30 cellular contexts compared by ENCODE assay signal in genomic region chr1:157096881-157097280, GRCh38. TPM values are rescaled to one million over a fixed set of nuclear protein-coding genes. Genes with fewer than 3 reads are reported as not detected.
"Had no signal": no experiment of that assay in that cellular context is flagged by ENCODE, and none has a peak within 500 bp of the region (broad histone marks: within the 10 kb centered on the region; RNA-seq: fewer than 3 reads in every experiment).

No MANE protein-coding gene starts in this region.

- H3K4me3 ChIP-seq: esophagus muscularis mucosa, gastrocnemius medialis had no signal

- H3K9me3 ChIP-seq: esophagus muscularis mucosa, gastrocnemius medialis had no signal

- H3K36me3 ChIP-seq: brain microvascular endothelial cell, esophagus muscularis mucosa, gastrocnemius medialis had no signal

- ATAC-seq: activated naive CD4-positive, alpha-beta T cell treated with anti-CD3 and anti-CD28 coated beads, Interleukin-2, amount 50 U/mL, for 72 hours; activated T-cell treated with anti-CD3 and anti-CD28 coated beads, Interleukin-2, amount 50 U/mL, for 72 hours; effector memory CD8-positive, alpha-beta T cell; foreskin keratinocyte; gastrocnemius medialis; T-helper 17 cell; WTC11 had no signal

- DNase-seq: activated CD4-positive, alpha-beta memory T cell treated with anti-CD3 and anti-CD28 coated beads, Interleukin-2, amount 10 ng/mL, durations not matched to agents 7 days and 5 days; activated CD4-positive, alpha-beta T cell treated with anti-CD3 and anti-CD28 coated beads for 1 hour; activated CD4-positive, alpha-beta T cell treated with anti-CD3 and anti-CD28 coated beads for 4 hours; activated CD4-positive, alpha-beta T cell treated with anti-CD3 and anti-CD28 coated beads, Interleukin-2, amount 10 ng/mL, durations not matched to agents 7 days and 5 days; activated CD4-positive, alpha-beta T cell treated with anti-CD3 and anti-CD28 coated beads, Interleukin-2, amount 50 U/mL, for 4 hours; activated CD8-positive, alpha-beta memory T cell treated with anti-CD3 and anti-CD28 coated beads, Interleukin-2, amount 50 U/mL, for 48 hours; activated gamma-delta T cell; activated naive CD4-positive, alpha-beta T cell; activated naive CD4-positive, alpha-beta T cell treated with anti-CD3 and anti-CD28 coated beads, Interleukin-2, amount 10 ng/mL, durations not matched to agents 7 days and 5 days; activated naive CD8-positive, alpha-beta T cell treated with anti-CD3 and anti-CD28 coated beads, Interleukin-2, amount 10 ng/mL, durations not matched to agents 7 days and 5 days; activated T-cell treated with anti-CD3 and anti-CD28 coated beads for 4 hours; activated T-cell treated with anti-CD3 and anti-CD28 coated beads, Interleukin-2, amount 50 U/mL, for 24 hours; activated T-cell treated with anti-CD3 and anti-CD28 coated beads, Interleukin-2, amount 50 U/mL, for 72 hours; brain microvascular endothelial cell; caudate nucleus; cortex of kidney; dermis blood vessel endothelial cell; effector CD4-positive, alpha-beta T cell; effector memory CD8-positive, alpha-beta T cell; erythroblast; foreskin keratinocyte; gastrocnemius medialis; T-helper 1 cell; T-helper 17 cell had no signal

- H3K27ac ChIP-seq: brain microvascular endothelial cell, esophagus muscularis mucosa, foreskin keratinocyte, gastrocnemius medialis had no signal

- H3K27me3 ChIP-seq: brain microvascular endothelial cell, esophagus muscularis mucosa, foreskin keratinocyte, gastrocnemius medialis had no signal

- H3K4me1 ChIP-seq: foreskin keratinocyte, gastrocnemius medialis had no signal

RNA-seq across cellular contexts. Expression of gene ETV3L, which starts 2.7 kb away (rescaled TPM):
- total RNA-seq: activated CD4-positive, alpha-beta memory T cell treated with anti-CD3 and anti-CD28 coated beads, Interleukin-2, amount 10 ng/mL, durations not matched to agents 7 days and 5 days; activated CD4-positive, alpha-beta T cell treated with anti-CD3 and anti-CD28 coated beads, Interleukin-2, amount 10 ng/mL, durations not matched to agents 7 days and 5 days; activated naive CD4-positive, alpha-beta T cell treated with anti-CD3 and anti-CD28 coated beads, Interleukin-2, amount 50 U/mL, for 72 hours; activated naive CD8-positive, alpha-beta T cell treated with anti-CD3 and anti-CD28 coated beads, Interleukin-2, amount 10 ng/mL, durations not matched to agents 7 days and 5 days; activated T-cell treated with anti-CD3 and anti-CD28 coated beads, Interleukin-2, amount 50 U/mL, for 72 hours; astrocyte; bronchial epithelial cell; chondrocyte; dermis blood vessel endothelial cell; esophagus muscularis mucosa; foreskin keratinocyte; gastrocnemius medialis had no signal
